13 cellular contexts compared by ENCODE assay signal in genomic region chr2:189177441-189177840, GRCh38. TPM values are rescaled to one million over a fixed set of nuclear protein-coding genes. Genes with fewer than 3 reads are reported as not detected.
DNase-seq lines count a peak whose midpoint lies in the region; FAIRE-seq and TF ChIP-seq lines count a peak whose summit lies in the region.
"Had no signal": no experiment of that assay in that cellular context is flagged by ENCODE, and none has a peak within 500 bp of the region (broad histone marks: within the 10 kb centered on the region; RNA-seq: fewer than 3 reads in every experiment).

No MANE protein-coding gene starts in this region.

- peak overlapping the region; percentile 82 for H3K27ac ChIP-seq in astrocyte (ENCODE audit: low read depth, low read length)
- peak overlapping the region; percentile 95 for H3K27ac ChIP-seq in hepatocyte
- H3K27ac ChIP-seq in RWPE1, result no peak overlapping the region

- no peaks in the 10 kb centered on the region for H3K9me2 ChIP-seq in hepatocyte (replicated peaks; ENCODE audit: insufficient read depth)

- peak; percentile 37 for DNase-seq in EL
- DNase-seq in astrocyte (ENCODE audit: low read depth), result no peak
- no peak for DNase-seq in hepatocyte (ENCODE audit: low spot score)
- no peak for DNase-seq in HEK293T (ENCODE audit: extremely low spot score)
- no peak for DNase-seq in H54 (ENCODE audit: insufficient read length, low spot score)
- no peak for DNase-seq in activated T-helper 2 cell treated with anti-CD3 and anti-CD28 coated beads, Interferon-gamma antibody, Interleukin-2, Interleukin-4, amounts not matched to agents 10 μg/mL and 5 μg/mL and 100 μg/mL, durations not matched to agents 14 hours and 24 hours and 36 hours (ENCODE audit: low spot score)
- DNase-seq in RWPE1 (ENCODE audit: low spot score), result no peak
- DNase-seq: activated naive CD8-positive, alpha-beta T cell treated with anti-CD3 and anti-CD28 coated beads, Interleukin-2, amount 50 U/mL, for 24 hours; KBM-7; NCI-H2081; T-helper 2 cell had no signal

- WGBS in hepatocyte (ENCODE audit: low lambda C conversion rate, missing lambda C conversion rate), result 53% methylated on average over 3 of the region's 3 CpGs

- H3K9me3 ChIP-seq in astrocyte (ENCODE audit: insufficient read depth, low read depth, low read length), result no peaks in the 10 kb centered on the region
- H3K9me3 ChIP-seq in hepatocyte (ENCODE audit: low read depth), result no peaks in the 10 kb centered on the region
- no peaks in the 10 kb centered on the region for H3K9me3 ChIP-seq in skeletal muscle satellite cell (replicated peaks; ENCODE audit: low read length)
- H3K9me3 ChIP-seq: HAP-1 had no signal

- peak overlapping the region; percentile 54 for H3K27ac Mint-ChIP-seq in astrocyte (ENCODE audit: unreplicated experiment)
- H3K27ac Mint-ChIP-seq in activated T-helper 2 cell treated with anti-CD3 and anti-CD28 coated beads, Interferon-gamma antibody, Interleukin-2, Interleukin-4, amounts not matched to agents 10 μg/mL and 5 μg/mL and 100 μg/mL, durations not matched to agents 14 hours and 24 hours and 36 hours, result no peak overlapping the region
- H3K27ac Mint-ChIP-seq: activated naive CD8-positive, alpha-beta T cell treated with anti-CD3 and anti-CD28 coated beads, Interleukin-2, amount 50 U/mL, for 24 hours had no signal

- H3K36me3 ChIP-seq in astrocyte (ENCODE audit: insufficient read depth, low read length), result peaks cover 12% of the 10 kb centered on the region
- H3K36me3 ChIP-seq in hepatocyte (replicated peaks; ENCODE audit: insufficient read depth, low read depth), result no peaks in the 10 kb centered on the region
- peaks cover 10% of the 10 kb centered on the region for H3K36me3 ChIP-seq in skeletal muscle satellite cell (ENCODE audit: insufficient read depth, low read length)
- H3K36me3 ChIP-seq: HAP-1 had no signal

- H3K9ac ChIP-seq in astrocyte (ENCODE audit: low read length) (peak overlapping the region; percentile 97), skeletal muscle satellite cell (ENCODE audit: low read depth, low read length) (peak overlapping the region; percentile 96)

- TF ChIP-seq CTCF in astrocyte (IDR thresholded peaks at IDR 0.05; ENCODE audit: insufficient read depth, low read depth, low read length), result no peak
- TF ChIP-seq CTCF in hepatocyte (IDR thresholded peaks at IDR 0.05; ENCODE audit: poor library complexity), result no peak
- no peak for TF ChIP-seq CTCF in RWPE1 (conservative IDR thresholded peaks at IDR 0.05; ENCODE audit: low read depth)

- FAIRE-seq in astrocyte (lab: Jason Lieb, UNC) (no peak), H54 (lab: Jason Lieb, UNC) (no peak)

- no peaks in the 10 kb centered on the region for H3K27me3 Mint-ChIP-seq in astrocyte (ENCODE audit: low read depth, unreplicated experiment)
- peaks cover 18% of the 10 kb centered on the region for H3K27me3 Mint-ChIP-seq in activated T-helper 2 cell treated with anti-CD3 and anti-CD28 coated beads, Interferon-gamma antibody, Interleukin-2, Interleukin-4, amounts not matched to agents 10 μg/mL and 5 μg/mL and 100 μg/mL, durations not matched to agents 14 hours and 24 hours and 36 hours (ENCODE audit: low read depth)

- peaks cover 7% of the 10 kb centered on the region for H3K4me1 Mint-ChIP-seq in astrocyte (ENCODE audit: low read depth, unreplicated experiment)
- peaks cover 2% of the 10 kb centered on the region for H3K4me1 Mint-ChIP-seq in activated T-helper 2 cell treated with anti-CD3 and anti-CD28 coated beads, Interferon-gamma antibody, Interleukin-2, Interleukin-4, amounts not matched to agents 10 μg/mL and 5 μg/mL and 100 μg/mL, durations not matched to agents 14 hours and 24 hours and 36 hours (ENCODE audit: low read depth)

- intact Hi-C loops in activated T-helper 2 cell treated with anti-CD3 and anti-CD28 coated beads, Interferon-gamma antibody, Interleukin-2, Interleukin-4, amounts not matched to agents 10 μg/mL and 5 μg/mL and 100 μg/mL, durations not matched to agents 14 hours and 24 hours and 36 hours (cut with micrococcal nuclease), result no loop called here

- POLR2A ChIA-PET in HEK293T (lab: Yijun Ruan, JAX), result no interaction called here
- POLR2A ChIA-PET in RWPE1 (lab: Yijun Ruan, JAX; ENCODE audit: low non-redundant PET), result no interaction called here

- H3K4me1 ChIP-seq in astrocyte (ENCODE audit: insufficient read depth, low read length) (peaks cover 1% of the 10 kb centered on the region), hepatocyte (ENCODE audit: insufficient read depth) (peaks cover 12% of the 10 kb centered on the region), skeletal muscle satellite cell (ENCODE audit: control insufficient read depth, insufficient read depth, low read length) (peaks cover 17% of the 10 kb centered on the region)

- H4K20me1 ChIP-seq in astrocyte (ENCODE audit: insufficient read depth, low read length) (peaks cover 27% of the 10 kb centered on the region), hepatocyte (ENCODE audit: insufficient read depth, poor library complexity, severe bottlenecking) (peaks cover 9% of the 10 kb centered on the region)

- H3K9me3 Mint-ChIP-seq in astrocyte (ENCODE audit: unreplicated experiment), result no peaks in the 10 kb centered on the region
- H3K9me3 Mint-ChIP-seq in activated T-helper 2 cell treated with anti-CD3 and anti-CD28 coated beads, Interferon-gamma antibody, Interleukin-2, Interleukin-4, amounts not matched to agents 10 μg/mL and 5 μg/mL and 100 μg/mL, durations not matched to agents 14 hours and 24 hours and 36 hours, result no peaks in the 10 kb centered on the region
- H3K9me3 Mint-ChIP-seq: activated naive CD8-positive, alpha-beta T cell treated with anti-CD3 and anti-CD28 coated beads, Interleukin-2, amount 50 U/mL, for 24 hours had no signal

- H3K79me2 ChIP-seq in astrocyte (ENCODE audit: insufficient read depth, low read length) (peaks cover 80% of the 10 kb centered on the region), hepatocyte (peaks cover 70% of the 10 kb centered on the region)

- peak overlapping the region; percentile 87 for H3K4me2 ChIP-seq in astrocyte (ENCODE audit: low read length)
- H3K4me2 ChIP-seq in hepatocyte, result peak overlapping the region; percentile 74
- H3K4me2 ChIP-seq in skeletal muscle satellite cell (ENCODE audit: low read length), result peak overlapping the region; percentile 90

- H3K4me3 Mint-ChIP-seq in astrocyte (ENCODE audit: unreplicated experiment), result peak overlapping the region; percentile 93
- no peak overlapping the region for H3K4me3 Mint-ChIP-seq in activated T-helper 2 cell treated with anti-CD3 and anti-CD28 coated beads, Interferon-gamma antibody, Interleukin-2, Interleukin-4, amounts not matched to agents 10 μg/mL and 5 μg/mL and 100 μg/mL, durations not matched to agents 14 hours and 24 hours and 36 hours (ENCODE audit: low read depth)
- H3K4me3 Mint-ChIP-seq: activated naive CD8-positive, alpha-beta T cell treated with anti-CD3 and anti-CD28 coated beads, Interleukin-2, amount 50 U/mL, for 24 hours had no signal

- no peaks in the 10 kb centered on the region for H3K36me3 Mint-ChIP-seq in astrocyte (ENCODE audit: low read depth, unreplicated experiment)
- H3K36me3 Mint-ChIP-seq in activated T-helper 2 cell treated with anti-CD3 and anti-CD28 coated beads, Interferon-gamma antibody, Interleukin-2, Interleukin-4, amounts not matched to agents 10 μg/mL and 5 μg/mL and 100 μg/mL, durations not matched to agents 14 hours and 24 hours and 36 hours (ENCODE audit: low read depth), result no peaks in the 10 kb centered on the region

- no peak overlapping the region for H2AFZ ChIP-seq in astrocyte (ENCODE audit: low read depth, low read length)
- H2AFZ ChIP-seq in hepatocyte, result no peak overlapping the region

- CTCF ChIA-PET in HEK293T (lab: Yijun Ruan, JAX), result interaction anchor here (0.6 kb wide), 1 partner anchor 10 kb away, joined by 5 read pairs; no protein-coding TSS in a partner anchor
- CTCF ChIA-PET in RWPE1 (lab: Yijun Ruan, JAX), result interaction anchor here (0.7 to 1.4 kb wide), 2 partner anchors 111 to 254 kb away, joined by 4 read pairs; no protein-coding TSS in a partner anchor

- TF ChIP-seq POLR2A in H54 (IDR thresholded peaks at IDR 0.05; ENCODE audit: low read depth, low read length), result no peak

- H3K4me3 ChIP-seq in astrocyte (ENCODE audit: insufficient read depth, low read depth, low read length) (peak overlapping the region; percentile 98), hepatocyte (peak overlapping the region; percentile 68), skeletal muscle satellite cell (ENCODE audit: low read length) (peak overlapping the region; percentile 83)

- H3K27me3 ChIP-seq in astrocyte (ENCODE audit: insufficient read depth, low read length), result no peaks in the 10 kb centered on the region
- H3K27me3 ChIP-seq in hepatocyte, result no peaks in the 10 kb centered on the region
- H3K27me3 ChIP-seq in skeletal muscle satellite cell (ENCODE audit: control insufficient read depth, insufficient read depth, low read length), result no peaks in the 10 kb centered on the region

TF ChIP-seq in HEK293T, 16 proteins besides CTCF, POLR2A, EP300 and RAD21:
- no peak for TF ChIP-seq HDGF (IDR thresholded peaks at IDR 0.05; ENCODE audit: borderline replicate concordance)
- no peak for TF ChIP-seq ZNF384 (IDR thresholded peaks at IDR 0.05)
- no peak for TF ChIP-seq FOXA1 (IDR thresholded peaks at IDR 0.05)
- TF ChIP-seq TARDBP (IDR thresholded peaks at IDR 0.05), result no peak
- no peak for TF ChIP-seq ARNT (IDR thresholded peaks at IDR 0.05)
- TF ChIP-seq NFRKB (IDR thresholded peaks at IDR 0.05), result no peak
- no peak for TF ChIP-seq L3MBTL2 (conservative IDR thresholded peaks at IDR 0.05)
- no peak for TF ChIP-seq SP1 (IDR thresholded peaks at IDR 0.05)
TF ChIP-seq in HEK293T: peak in this region for 0.

RNA-seq across cellular contexts. Expression of gene COL5A2, which starts 2.1 kb away (rescaled TPM):
- 429 and 580 TPM in 2 replicates for total RNA-seq in astrocyte
- 344 and 406 TPM in 2 replicates for total RNA-seq in hepatocyte
- 131 and 137 TPM in 2 replicates for polyA plus RNA-seq in hepatocyte
- total RNA-seq in skeletal muscle satellite cell (2012; rRNA removed), result 170 and 179 TPM in 2 replicates
- 0.05 and 0.23 TPM in 2 replicates for total RNA-seq in activated T-helper 2 cell treated with anti-CD3 and anti-CD28 coated beads, Interferon-gamma antibody, Interleukin-2, Interleukin-4, amounts not matched to agents 10 μg/mL and 5 μg/mL and 100 μg/mL, durations not matched to agents 14 hours and 24 hours and 36 hours

Comparison
In these comparisons a context has a peak if more than half of its experiments do, and no peak if none do; other contexts are left out.
1. RNA of gene COL5A2, which starts 2.1 kb away (total RNA-seq): 429 to 580 TPM in astrocyte and 344 to 406 TPM in hepatocyte; 0.05 to 0.23 TPM in activated T-helper 2 cell treated with anti-CD3 and anti-CD28 coated beads, Interferon-gamma antibody, Interleukin-2, Interleukin-4, amounts not matched to agents 10 μg/mL and 5 μg/mL and 100 μg/mL, durations not matched to agents 14 hours and 24 hours and 36 hours; every median in the first group is over 100 times any median in the second.
2. Peak in every context shown above with its lines, with median percentiles within 50 percentile points of each other: H3K4me2 ChIP-seq and H3K4me3 ChIP-seq.